ENCODE assay signal across 8 cellular contexts in genomic region chr12:19643635-19644034, GRCh38.
A peak's percentile ranks its signal among the peaks of the same experiment; 100 is the strongest.
DNase-seq lines count a peak whose midpoint lies in the region; ATAC-seq and TF ChIP-seq lines count a peak whose summit lies in the region.

No MANE protein-coding gene starts in this region.

- TF ChIP-seq CTCF in osteoblast (IDR thresholded peaks at IDR 0.05; ENCODE audit: extremely low read depth, low read depth, low read length): peak; percentile 72

- no peak overlapping the region for H3K4me2 ChIP-seq in osteoblast (ENCODE audit: insufficient read depth, low read length)

- no peaks in the 10 kb centered on the region for H4K20me1 ChIP-seq in osteoblast (ENCODE audit: insufficient read depth, low read length)

- no peaks in the 10 kb centered on the region for H3K9me3 ChIP-seq in osteoblast (ENCODE audit: low read depth, low read length)

- ATAC-seq in esophagus mucosa (peak; percentile 37), HG03469 (IDR thresholded peaks at IDR 0.05; ENCODE audit: unreplicated experiment) (no peak)

- no peak overlapping the region for H3K27ac ChIP-seq in osteoblast (ENCODE audit: low read depth, low read length)

- DNase-seq in G401 (ENCODE audit: low spot score): peak; percentile 31
- DNase-seq in NCI-H460 (ENCODE audit: extremely low read depth, low read depth): peak; percentile 46
- DNase-seq in osteoblast (ENCODE audit: insufficient read length, low spot score, missing footprints): peak; percentile 83
- DNase-seq in effector CD8-positive, alpha-beta T cell (lab: John Stamatoyannopoulos, UW): no peak
- DNase-seq in NCI-H187 treated with DMSO at 0.1 percent for 48 hours (lab: John Stamatoyannopoulos, UW): no peak
- no peak for DNase-seq in middle frontal gyrus (ENCODE audit: extremely low spot score, low spot score)

- H3K4me3 ChIP-seq in osteoblast (ENCODE audit: insufficient read depth, low read length): no peak overlapping the region

- peak overlapping the region; percentile 74 for H2AFZ ChIP-seq in osteoblast (ENCODE audit: low read length)

- H3K79me2 ChIP-seq in osteoblast (ENCODE audit: insufficient read depth, low read length): no peaks in the 10 kb centered on the region

- H3K4me1 ChIP-seq in osteoblast (ENCODE audit: insufficient read depth, low read length): peaks cover 3% of the 10 kb centered on the region

- no peaks in the 10 kb centered on the region for H3K36me3 ChIP-seq in osteoblast (ENCODE audit: insufficient read depth, low read length)

- H3K27me3 ChIP-seq in osteoblast (ENCODE audit: insufficient read depth, low read length): no peaks in the 10 kb centered on the region

- in situ Hi-C loops in G401 (cut with HindIII; ENCODE audit: low sequenced_read_pairs): no loop called here

Comparison
In these comparisons a context has a peak if more than half of its experiments do, and no peak if none do; other contexts are left out.
1. DNase-seq: peak in G401 (single experiment), NCI-H460 (single experiment) and osteoblast (single experiment); none in effector CD8-positive, alpha-beta T cell (single experiment), NCI-H187 treated with DMSO at 0.1 percent for 48 hours (single experiment) and middle frontal gyrus (single experiment).